ENCODE assay signal across 19 cellular contexts in genomic region chr6:40160826-40161225, GRCh38.
A peak's percentile ranks its signal among the peaks of the same experiment; 100 is the strongest.
DNase-seq lines count a peak whose midpoint lies in the region.
"Had no signal": no experiment of that assay in that cellular context is flagged by ENCODE, and none has a peak within 500 bp of the region (broad histone marks: within the 10 kb centered on the region; RNA-seq: fewer than 3 reads in every experiment).

No MANE protein-coding gene starts in this region.

- DNase-seq in NCI-H510A treated with DMSO at 0.1 percent for 48 hours (lab: John Stamatoyannopoulos, UW) (peak; percentile 6), NCI-H510A (lab: John Stamatoyannopoulos, UW) (no peak), LoVo (ENCODE audit: low spot score) (peak; percentile 1), RPMI7951 (ENCODE audit: low read depth) (peak; percentile 10), kidney glomerular epithelial cell (lab: John Stamatoyannopoulos, UW) (peak; percentile 51), NOMO-1 treated with DMSO at 0.1 percent for 48 hours (lab: John Stamatoyannopoulos, UW; ENCODE audit: unreplicated experiment) (no peak), activated gamma-delta T cell (lab: John Stamatoyannopoulos, UW) (no peak)
- DNase-seq in activated effector memory CD4-positive, alpha-beta T cell treated with anti-CD3 and anti-CD28 coated beads, Interleukin-2, amount 50 U/mL, for 16 hours, result no peak
- DNase-seq: activated CD4-positive, alpha-beta T cell treated with anti-CD3 and anti-CD28 coated beads for 36 hours; activated naive CD4-positive, alpha-beta T cell treated with anti-CD3 and anti-CD28 coated beads, Interleukin-2, amount 50 U/mL, for 16 hours; activated T-cell treated with anti-CD3 and anti-CD28 coated beads, Interleukin-2, amount 50 U/mL, for 4 hours; aorta; cerebellar nuclear complex; gastrocnemius medialis; lower lobe of right lung; NCI-H187 treated with DMSO at 0.1 percent for 48 hours; NCI-H774; PC-9; posterior cingulate gyrus had no signal

Comparison
In these comparisons a context has a peak if more than half of its experiments do, and no peak if none do; other contexts are left out.
1. DNase-seq: peak in NCI-H510A treated with DMSO at 0.1 percent for 48 hours (single experiment), LoVo (single experiment), RPMI7951 (single experiment) and kidney glomerular epithelial cell (single experiment); none in NCI-H510A (single experiment), NOMO-1 treated with DMSO at 0.1 percent for 48 hours (single experiment), activated effector memory CD4-positive, alpha-beta T cell treated with anti-CD3 and anti-CD28 coated beads, Interleukin-2, amount 50 U/mL, for 16 hours (single experiment) and activated gamma-delta T cell (single experiment).